In genomic region chrX:9885150-9885549, GRCh38 we compare ENCODE assay signal across 8 cellular contexts.
DNase-seq lines count a peak whose midpoint lies in the region; FAIRE-seq and TF ChIP-seq lines count a peak whose summit lies in the region.

No MANE protein-coding gene starts in this region.

- no peak overlapping the region for H3K27ac ChIP-seq in C4-2B

- DNase-seq in GM19239 (ENCODE audit: insufficient read length, low spot score) (peak; percentile 44), LHCN-M2 (ENCODE audit: low read depth) (peak; percentile 43), SW480 (ENCODE audit: low spot score) (peak; percentile 46), amniotic stem cell (lab: John Stamatoyannopoulos, UW) (peak; percentile 19), hypothalamus (lab: John Stamatoyannopoulos, UW) (peak in 44 of 51 donors; percentile 0 to 76 (median 27)), T-helper 9 cell (no peak)
- DNase-seq in stimulated activated CD4-positive, alpha-beta T cell treated with anti-CD3 and anti-CD28 coated beads, Interleukin-15, amount 100 ng/mL, for 24 hours, result peak; percentile 67

- TF ChIP-seq CTCF in C4-2B (conservative IDR thresholded peaks at IDR 0.05), result peak; percentile 55

- FAIRE-seq in GM19239 (lab: Jason Lieb, UNC), result peak; percentile 72
